24 cellular contexts compared by ENCODE assay signal in the genomic region with DNA sequence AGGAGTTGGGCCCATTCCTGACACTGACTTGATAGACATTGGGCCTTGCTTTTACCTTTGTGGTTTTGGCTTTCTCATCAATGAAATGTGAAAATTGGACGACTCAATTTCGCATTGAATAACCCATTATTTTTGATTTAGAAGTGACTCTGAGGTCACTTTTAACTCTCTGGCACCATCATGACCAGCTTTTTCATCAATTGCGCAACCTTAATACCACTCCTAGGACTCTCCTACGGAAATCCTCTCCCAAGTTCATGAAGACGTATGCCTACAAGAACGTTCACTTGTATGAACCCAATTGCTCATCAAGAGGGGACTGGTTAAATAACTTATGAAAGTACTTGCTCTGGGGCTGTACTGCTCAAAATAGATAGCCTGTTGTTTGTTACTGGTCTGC.
"Had no signal": no experiment of that assay in that cellular context is flagged by ENCODE, and none has a peak within 500 bp of the region (broad histone marks: within the 10 kb centered on the region; RNA-seq: fewer than 3 reads in every experiment).

No MANE protein-coding gene starts in this region.

- H3K9me3 Mint-ChIP-seq: naive thymus-derived CD4-positive, alpha-beta T cell had no signal

- DNase-seq: dermis blood vessel endothelial cell; dorsolateral prefrontal cortex; effector CD4-positive, alpha-beta T cell; effector memory CD4-positive, alpha-beta T cell; esophagus squamous epithelium; foreskin fibroblast; foreskin melanocyte; gastrocnemius medialis; glutamatergic neuron; head of caudate nucleus; heart right ventricle; hippocampal formation; left cardiac atrium; left lung; left ventricle myocardium superior; lower lobe of right lung; mesenchymal stem cell; midbrain; naive thymus-derived CD4-positive, alpha-beta T cell had no signal

- H3K27me3 ChIP-seq: dorsolateral prefrontal cortex, gastrocnemius medialis, left lung had no signal

- FAIRE-seq: colon, endothelial cell of umbilical vein, islet of Langerhans, keratinocyte had no signal

- ATAC-seq: gastrocnemius medialis; heart right ventricle; left cardiac atrium; left lung; left ventricle myocardium superior; lower lobe of right lung; naive thymus-derived CD4-positive, alpha-beta T cell had no signal

- H3K4me3 Mint-ChIP-seq: naive thymus-derived CD4-positive, alpha-beta T cell had no signal

- H3K4me1 ChIP-seq: esophagus squamous epithelium, gastrocnemius medialis, heart right ventricle, left lung, lower lobe of right lung had no signal

- H3K9me3 ChIP-seq: esophagus squamous epithelium, gastrocnemius medialis, heart right ventricle, left lung, lower lobe of right lung had no signal

- H3K36me3 ChIP-seq: esophagus squamous epithelium, gastrocnemius medialis, heart right ventricle, left lung, lower lobe of right lung had no signal

- H3K4me1 Mint-ChIP-seq: naive thymus-derived CD4-positive, alpha-beta T cell had no signal

- H3K27ac Mint-ChIP-seq: naive thymus-derived CD4-positive, alpha-beta T cell had no signal

- H3K27ac ChIP-seq: coronary artery, dorsolateral prefrontal cortex, esophagus squamous epithelium, gastrocnemius medialis, heart right ventricle, left lung, lower lobe of right lung had no signal

- H3K4me3 ChIP-seq: coronary artery, dorsolateral prefrontal cortex, esophagus squamous epithelium, gastrocnemius medialis, heart right ventricle, left lung, lower lobe of right lung had no signal

- H3K36me3 Mint-ChIP-seq: naive thymus-derived CD4-positive, alpha-beta T cell had no signal
